ENCODE assay signal across 35 cellular contexts in the genomic region with DNA sequence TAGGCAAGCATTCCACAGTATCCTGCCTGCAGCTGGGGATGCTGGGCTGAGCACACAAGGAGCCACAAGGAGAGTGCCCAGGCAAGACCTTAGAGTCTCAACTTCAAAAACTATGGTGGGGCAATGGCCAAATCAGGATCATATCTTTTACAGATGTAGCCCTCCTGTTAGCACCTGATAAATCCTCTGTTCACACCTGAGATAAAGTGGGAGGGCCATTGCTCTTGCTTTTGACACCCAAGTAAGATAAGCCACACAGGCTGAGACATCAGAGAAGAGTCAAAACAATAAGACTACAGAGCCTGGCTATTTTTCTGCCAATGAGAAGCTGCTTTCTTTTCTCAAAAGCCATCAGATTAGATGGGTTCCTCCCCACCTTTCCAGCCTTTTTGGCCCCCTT.
DNase-seq lines count a peak whose midpoint lies in the region; TF ChIP-seq lines count a peak whose summit lies in the region.
"Had no signal": no experiment of that assay in that cellular context is flagged by ENCODE, and none has a peak within 500 bp of the region (broad histone marks: within the 10 kb centered on the region; RNA-seq: fewer than 3 reads in every experiment).

No MANE protein-coding gene starts in this region.

- no peak overlapping the region for H3K4ac ChIP-seq in mesendoderm (ENCODE audit: low read depth, low read length)

- H4K8ac ChIP-seq in mesendoderm (ENCODE audit: low read depth, low read length): no peak overlapping the region

- H3K79me2 ChIP-seq in OCI-LY3 (ENCODE audit: low read length) (no peaks in the 10 kb centered on the region), mesendoderm (ENCODE audit: control insufficient read depth, insufficient read depth, low read length) (no peaks in the 10 kb centered on the region)

- H2BK120ac ChIP-seq in mesendoderm (ENCODE audit: low read depth, low read length): no peak overlapping the region

- H3K23ac ChIP-seq in mesendoderm (ENCODE audit: low read length): no peak overlapping the region

- H3K4me2 ChIP-seq in OCI-LY3 (ENCODE audit: low read length): peak overlapping the region; percentile 36
- no peak overlapping the region for H3K4me2 ChIP-seq in mesendoderm (ENCODE audit: low read length)
- H3K4me2 ChIP-seq: A549; BLaER1; BLaER1 treated with 17β-estradiol and CSF1 and Interleukin-3, amounts not matched to agents 10 nM and 100 nM had no signal

- no peak overlapping the region for H3K27ac Mint-ChIP-seq in endodermal cell
- H3K27ac Mint-ChIP-seq: B cell; CD14-positive monocyte; CD4-positive, alpha-beta memory T cell; CD4-positive, alpha-beta T cell; CD8-positive, alpha-beta memory T cell; CD8-positive, alpha-beta T cell had no signal

- H3K18ac ChIP-seq in mesendoderm (ENCODE audit: low read length): no peak overlapping the region

- H3K9me3 ChIP-seq in OCI-LY3 (ENCODE audit: insufficient read depth, low read length) (0 out of 2 replicates have a peak, but pooled peaks cover 3% of the 10 kb centered on the region), endodermal cell (ENCODE audit: control insufficient read depth, low read length) (peaks cover 38% of the 10 kb centered on the region), esophagus squamous epithelium (peaks cover 0 to 5% (median 0%) of the 10 kb centered on the region in 3 donors)
- H3K9me3 ChIP-seq: A549, BE2C, Caco-2 had no signal

- peak; percentile 63 for DNase-seq in endodermal cell
- peak; percentile 10 for DNase-seq in iPS-NIHi7 (ENCODE audit: extremely low spot score)
- peak; percentile 93 for DNase-seq in mesendoderm
- DNase-seq in glomerular visceral epithelial cell (ENCODE audit: extremely low spot score): no peak
- no peak for DNase-seq in esophagus squamous epithelium (lab: John Stamatoyannopoulos, UW)
- DNase-seq in activated naive CD4-positive, alpha-beta T cell treated with Interleukin-2 at 50 U/mL for 16 hours: no peak
- DNase-seq in ureter (ENCODE audit: low spot score): no peak
- DNase-seq: 8988T; ACHN; AML-193; BE2C; C1 segment of cervical spinal cord; Caco-2; Calu3; CD4-positive, alpha-beta memory T cell; CD4-positive, alpha-beta T cell; CD4-positive, CD25-positive, alpha-beta regulatory T cell; CD8-positive, alpha-beta memory T cell; CD8-positive, alpha-beta T cell; COR-L47; DMS 273 treated with DMSO at 0.1 percent for 48 hours; DMS153; DMS53; DMS79; DMS79 treated with DMSO at 0.1 percent for 48 hours; DND-41; EL had no signal

- peaks cover 50% of the 10 kb centered on the region for H3K9me3 Mint-ChIP-seq in endodermal cell
- H3K9me3 Mint-ChIP-seq: CD4-positive, alpha-beta T cell had no signal

- peaks cover 35% of the 10 kb centered on the region for H3K4me1 Mint-ChIP-seq in endodermal cell
- H3K4me1 Mint-ChIP-seq: B cell; CD14-positive monocyte; CD4-positive, alpha-beta memory T cell; CD8-positive, alpha-beta memory T cell had no signal

- no peaks in the 10 kb centered on the region for H4K20me1 ChIP-seq in OCI-LY3 (ENCODE audit: insufficient read depth, low read length)
- H4K20me1 ChIP-seq: BLaER1; BLaER1 treated with 17β-estradiol and CSF1 and Interleukin-3, amounts not matched to agents 10 nM and 100 nM had no signal

- H4K5ac ChIP-seq in mesendoderm (ENCODE audit: low read length): no peak overlapping the region

- H3K9ac ChIP-seq in OCI-LY3 (ENCODE audit: low read length) (peak overlapping the region; percentile 15; the same call in 1 of the 2 replicates), endodermal cell (ENCODE audit: extremely low read depth, low read length, poor library complexity, severe bottlenecking) (no peak overlapping the region), mesendoderm (ENCODE audit: low read length) (no peak overlapping the region)
- H3K9ac ChIP-seq: BLaER1; BLaER1 treated with 17β-estradiol and CSF1 and Interleukin-3, amounts not matched to agents 10 nM and 100 nM had no signal

- H3K27ac ChIP-seq in OCI-LY3 (ENCODE audit: low read length) (peak overlapping the region; percentile 35; the same call in 1 of the 2 replicates), endodermal cell (ENCODE audit: low read depth, low read length) (no peak overlapping the region), mesendoderm (ENCODE audit: low read depth, low read length) (peak overlapping the region; percentile 31), esophagus squamous epithelium (no peak overlapping the region)
- H3K27ac ChIP-seq: 22Rv1; A549; BLaER1; BLaER1 treated with 17β-estradiol and CSF1 and Interleukin-3, amounts not matched to agents 10 nM and 100 nM; C4-2B had no signal

- intact Hi-C loops in esophagus squamous epithelium (cut with DNase I): no loop called here

- peaks cover 5% of the 10 kb centered on the region for H3K36me3 ChIP-seq in OCI-LY3 (replicated peaks; ENCODE audit: low read depth, low read length)
- H3K36me3 ChIP-seq in endodermal cell (ENCODE audit: control insufficient read depth, insufficient read depth, low read length): no peaks in the 10 kb centered on the region
- H3K36me3 ChIP-seq in mesendoderm (ENCODE audit: control insufficient read depth, insufficient read depth, low read length): no peaks in the 10 kb centered on the region
- H3K36me3 ChIP-seq in esophagus squamous epithelium: no peaks in the 10 kb centered on the region
- H3K36me3 ChIP-seq: BE2C; BLaER1; BLaER1 treated with 17β-estradiol and CSF1 and Interleukin-3, amounts not matched to agents 10 nM and 100 nM had no signal

- no peaks in the 10 kb centered on the region for H3K79me1 ChIP-seq in mesendoderm (ENCODE audit: low read length)

- H2AFZ ChIP-seq in OCI-LY3 (ENCODE audit: low read depth, low read length): no peak overlapping the region

- H2BK15ac ChIP-seq in mesendoderm (replicated peaks; ENCODE audit: low read depth): no peak overlapping the region

- H3K36me3 Mint-ChIP-seq in endodermal cell (ENCODE audit: low read depth): peaks cover 6% of the 10 kb centered on the region
- H3K36me3 Mint-ChIP-seq: CD14-positive monocyte; CD4-positive, alpha-beta memory T cell; CD4-positive, CD25-positive, alpha-beta regulatory T cell; CD8-positive, alpha-beta memory T cell; CD8-positive, alpha-beta T cell had no signal

- H3K4me1 ChIP-seq in OCI-LY3 (ENCODE audit: low read length) (peaks cover 30% of the 10 kb centered on the region), endodermal cell (ENCODE audit: control insufficient read depth, insufficient read depth, low read length) (peaks cover 21% of the 10 kb centered on the region), mesendoderm (ENCODE audit: control insufficient read depth, low read depth, low read length) (peaks cover 11% of the 10 kb centered on the region), esophagus squamous epithelium (no peaks in the 10 kb centered on the region)
- H3K4me1 ChIP-seq: A549, BE2C, Caco-2 had no signal

- H3K56ac ChIP-seq in mesendoderm (ENCODE audit: low read length): no peak overlapping the region

- H3K27me3 Mint-ChIP-seq in endodermal cell (ENCODE audit: insufficient read depth): peaks cover 46% of the 10 kb centered on the region

- no peak overlapping the region for H3K4me3 Mint-ChIP-seq in endodermal cell
- H3K4me3 Mint-ChIP-seq: B cell; CD14-positive monocyte; CD4-positive, alpha-beta memory T cell; CD4-positive, alpha-beta T cell; CD4-positive, CD25-positive, alpha-beta regulatory T cell; CD8-positive, alpha-beta memory T cell; CD8-positive, alpha-beta T cell had no signal

- H3K27me3 ChIP-seq in OCI-LY3 (ENCODE audit: low read depth, low read length): no peaks in the 10 kb centered on the region
- H3K27me3 ChIP-seq in endodermal cell (ENCODE audit: control insufficient read depth, insufficient read depth, low read length, poor library complexity, severe bottlenecking): peaks cover 24% of the 10 kb centered on the region
- H3K27me3 ChIP-seq in mesendoderm (ENCODE audit: insufficient read depth, low read length, poor library complexity): no peaks in the 10 kb centered on the region
- H3K27me3 ChIP-seq in esophagus squamous epithelium: peaks cover 0 to 33% (median 0%) of the 10 kb centered on the region in 4 donors
- H3K27me3 ChIP-seq: BE2C; BLaER1; BLaER1 treated with 17β-estradiol and CSF1 and Interleukin-3, amounts not matched to agents 10 nM and 100 nM had no signal

- H2AK5ac ChIP-seq in mesendoderm (ENCODE audit: low read length): no peak overlapping the region

- no peak for TF ChIP-seq POLR2A in esophagus squamous epithelium (IDR thresholded peaks at IDR 0.05)

- H3K4me3 ChIP-seq in OCI-LY3 (ENCODE audit: low read length) (no peak overlapping the region), endodermal cell (ENCODE audit: low read length) (no peak overlapping the region), mesendoderm (ENCODE audit: low read length) (no peak overlapping the region), esophagus squamous epithelium (no peak overlapping the region)
- H3K4me3 ChIP-seq: A549; BLaER1; BLaER1 treated with 17β-estradiol and CSF1 and Interleukin-3, amounts not matched to agents 10 nM and 100 nM had no signal

- TF ChIP-seq CTCF in OCI-LY3 (IDR thresholded peaks at IDR 0.05; ENCODE audit: low read depth, low read length): no peak
- no peak for TF ChIP-seq CTCF in endodermal cell (conservative IDR thresholded peaks at IDR 0.05)
- no peak for TF ChIP-seq CTCF in esophagus squamous epithelium (IDR thresholded peaks at IDR 0.05)

- H2BK5ac ChIP-seq in mesendoderm (ENCODE audit: low read length): peak overlapping the region; percentile 83

Comparison
In these comparisons a context has a peak if more than half of its experiments do, and no peak if none do; other contexts are left out.
1. H3K27ac ChIP-seq: peak in OCI-LY3 (single experiment) and mesendoderm (single experiment); none in endodermal cell (single experiment) and esophagus squamous epithelium (0 of 4).
2. DNase-seq: peak in endodermal cell (single experiment), iPS-NIHi7 (single experiment) and mesendoderm (single experiment); none in glomerular visceral epithelial cell (single experiment), esophagus squamous epithelium (single experiment), activated naive CD4-positive, alpha-beta T cell treated with Interleukin-2 at 50 U/mL for 16 hours (single experiment) and ureter (single experiment).